Comparison of ENCODE assay signal across 29 cellular contexts in the genomic region with DNA sequence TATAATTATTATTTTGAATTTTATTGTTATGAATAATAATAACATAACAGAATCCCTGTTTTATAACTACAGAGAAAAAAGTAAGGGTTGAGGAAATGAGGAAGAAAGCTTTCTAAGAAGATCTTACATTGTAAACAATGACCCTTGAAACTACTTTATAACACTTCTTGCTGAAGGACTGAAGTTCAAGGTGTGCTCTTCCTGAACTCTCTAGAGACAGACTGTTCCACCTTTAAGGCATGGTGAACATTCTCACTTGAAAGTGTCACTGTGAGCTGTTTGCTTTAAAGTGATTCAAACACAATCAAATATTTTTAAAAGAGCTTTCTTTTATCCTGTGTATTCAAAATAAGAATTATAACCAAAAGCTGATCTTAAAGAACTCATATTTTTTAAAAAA.
"Had no signal": no experiment of that assay in that cellular context is flagged by ENCODE, and none has a peak within 500 bp of the region (broad histone marks: within the 10 kb centered on the region; RNA-seq: fewer than 3 reads in every experiment).

No MANE protein-coding gene starts in this region.

- ATAC-seq: activated naive CD4-positive, alpha-beta T cell treated with anti-CD3 and anti-CD28 coated beads, Interleukin-2, amount 50 U/mL, for 72 hours; activated naive CD8-positive, alpha-beta T cell treated with anti-CD3 and anti-CD28 coated beads, Interleukin-2, amount 50 U/mL, for 24 hours; activated T-cell treated with anti-CD3 and anti-CD28 coated beads, Interleukin-2, amount 50 U/mL, for 4 hours; body of pancreas; PC-3; T-helper 17 cell had no signal

- H3K27me3 Mint-ChIP-seq: activated B cell treated with CpG ODN at 0.5 μM for 24 hours; activated naive CD8-positive, alpha-beta T cell treated with anti-CD3 and anti-CD28 coated beads, Interleukin-2, amount 50 U/mL, for 24 hours had no signal

- FAIRE-seq: bronchial epithelial cell, RCC 7860 had no signal

- H3K4me3 ChIP-seq: ascending aorta, body of pancreas, SJSA1 had no signal

- H3K36me3 Mint-ChIP-seq: activated naive CD4-positive, alpha-beta T cell treated with anti-CD3 and anti-CD28 coated beads, Interleukin-2, amount 50 U/mL, for 72 hours had no signal

- H3K36me3 ChIP-seq: ascending aorta, SJSA1 had no signal

- H3K4me1 Mint-ChIP-seq: activated B cell treated with CpG ODN at 0.5 μM for 24 hours; activated CD4-positive, alpha-beta T cell treated with anti-CD3 and anti-CD28 coated beads, Interleukin-2, amount 10 ng/mL, durations not matched to agents 24 days and 14 days; activated naive CD8-positive, alpha-beta T cell treated with anti-CD3 and anti-CD28 coated beads, Interleukin-2, amount 50 U/mL, for 24 hours; T-helper 17 cell had no signal

- H3K4me3 Mint-ChIP-seq: activated B cell treated with CpG ODN at 0.5 μM for 24 hours; activated CD4-positive, alpha-beta T cell treated with anti-CD3 and anti-CD28 coated beads, Interleukin-2, amount 10 ng/mL, durations not matched to agents 24 days and 14 days; activated naive CD8-positive, alpha-beta T cell treated with anti-CD3 and anti-CD28 coated beads, Interleukin-2, amount 50 U/mL, for 24 hours; activated T-cell treated with anti-CD3 and anti-CD28 coated beads, Interleukin-2, amount 50 U/mL, for 4 hours; T-helper 17 cell had no signal

- DNase-seq: activated B cell treated with CpG ODN at 0.5 μM for 24 hours; activated CD4-positive, alpha-beta T cell treated with anti-CD3 and anti-CD28 coated beads for 1 hour; activated CD4-positive, alpha-beta T cell treated with anti-CD3 and anti-CD28 coated beads, Interleukin-2, amount 10 ng/mL, durations not matched to agents 24 days and 14 days; activated CD4-positive, alpha-beta T cell treated with anti-CD3 and anti-CD28 coated beads, Interleukin-2, amount 50 U/mL, for 48 hours; activated CD8-positive, alpha-beta memory T cell treated with anti-CD3 and anti-CD28 coated beads for 24 hours; activated effector memory CD4-positive, alpha-beta T cell treated with anti-CD3 and anti-CD28 coated beads, Interleukin-2, amount 50 U/mL, for 16 hours; activated naive CD4-positive, alpha-beta T cell treated with Interleukin-2 at 50 U/mL for 16 hours; activated naive CD8-positive, alpha-beta T cell treated with anti-CD3 and anti-CD28 coated beads, Interleukin-2, amount 50 U/mL, for 24 hours; activated T-cell treated with anti-CD3 and anti-CD28 coated beads, Interleukin-2, amount 50 U/mL, for 4 hours; amniotic stem cell; body of pancreas; central memory CD4-positive, alpha-beta T cell; Karpas-422; MM.1S; NCI-H1105; NCI-H1436; NCI-H1694 treated with DMSO at 0.1 percent for 48 hours; NCI-H2029 treated with DMSO at 0.1 percent for 48 hours; NCI-H446; NCI-H524; PC-3; SHP77; T-helper 17 cell; T-helper 9 cell had no signal

- H3K27ac Mint-ChIP-seq: activated B cell treated with CpG ODN at 0.5 μM for 24 hours; activated CD4-positive, alpha-beta T cell treated with anti-CD3 and anti-CD28 coated beads, Interleukin-2, amount 10 ng/mL, durations not matched to agents 24 days and 14 days; activated naive CD4-positive, alpha-beta T cell treated with anti-CD3 and anti-CD28 coated beads, Interleukin-2, amount 50 U/mL, for 72 hours; activated naive CD8-positive, alpha-beta T cell treated with anti-CD3 and anti-CD28 coated beads, Interleukin-2, amount 50 U/mL, for 24 hours; T-helper 17 cell had no signal

- H3K27me3 ChIP-seq: ascending aorta, body of pancreas, SJSA1 had no signal

- H3K9me3 ChIP-seq: ascending aorta, body of pancreas, SJSA1 had no signal

- H3K4me1 ChIP-seq: ascending aorta, body of pancreas, SJSA1 had no signal

- H3K9me3 Mint-ChIP-seq: activated CD4-positive, alpha-beta T cell treated with anti-CD3 and anti-CD28 coated beads, Interleukin-2, amount 10 ng/mL, durations not matched to agents 24 days and 14 days had no signal

- H3K27ac ChIP-seq: ascending aorta, body of pancreas, SJSA1 had no signal
